Comparison of ENCODE assay signal across 26 cellular contexts in the genomic region with DNA sequence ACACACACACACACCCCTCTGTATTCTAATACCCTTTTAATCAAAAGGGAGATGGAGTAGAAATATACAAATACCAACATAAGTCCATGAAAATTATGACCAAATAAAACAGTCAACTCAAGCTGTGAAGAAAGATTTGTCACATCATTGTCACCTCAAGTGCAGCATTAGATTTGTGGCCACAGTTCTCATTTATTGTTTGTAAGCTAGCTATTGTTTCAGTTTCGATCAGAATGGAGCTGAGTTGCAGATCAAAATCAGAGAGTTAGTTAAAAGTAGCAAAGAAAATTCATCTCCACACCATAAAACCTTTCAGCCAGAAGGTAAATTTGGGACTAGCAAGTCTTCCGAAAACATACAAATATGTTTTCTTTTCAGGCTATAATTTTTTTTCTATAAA.
"Had no signal": no experiment of that assay in that cellular context is flagged by ENCODE, and none has a peak within 500 bp of the region (broad histone marks: within the 10 kb centered on the region; RNA-seq: fewer than 3 reads in every experiment).

No MANE protein-coding gene starts in this region.

- H3K4me2 ChIP-seq: PC-9 had no signal

- H3K4me1 ChIP-seq: body of pancreas had no signal

- ATAC-seq: activated naive CD4-positive, alpha-beta T cell treated with anti-CD3 and anti-CD28 coated beads, Interleukin-2, amount 50 U/mL, for 72 hours; activated naive CD8-positive, alpha-beta T cell treated with anti-CD3 and anti-CD28 coated beads, Interleukin-2, amount 50 U/mL, for 24 hours; activated T-cell treated with anti-CD3 and anti-CD28 coated beads, Interleukin-2, amount 50 U/mL, for 4 hours; body of pancreas; T-helper 17 cell had no signal

- H2AFZ ChIP-seq: PC-9 had no signal

- H3K36me3 ChIP-seq: ascending aorta had no signal

- H3K27me3 ChIP-seq: ascending aorta, body of pancreas had no signal

- DNase-seq: activated B cell treated with CpG ODN at 0.5 μM for 24 hours; activated CD4-positive, alpha-beta memory T cell treated with anti-CD3 and anti-CD28 coated beads for 36 hours; activated CD4-positive, alpha-beta T cell treated with anti-CD3 and anti-CD28 coated beads for 1 hour; activated CD4-positive, alpha-beta T cell treated with anti-CD3 and anti-CD28 coated beads, Interleukin-2, amount 10 ng/mL, durations not matched to agents 24 days and 14 days; activated CD8-positive, alpha-beta memory T cell treated with anti-CD3 and anti-CD28 coated beads for 24 hours; activated effector memory CD4-positive, alpha-beta T cell treated with anti-CD3 and anti-CD28 coated beads, Interleukin-2, amount 50 U/mL, for 16 hours; activated naive CD4-positive, alpha-beta T cell treated with Interleukin-2 at 50 U/mL for 16 hours; activated naive CD8-positive, alpha-beta T cell treated with anti-CD3 and anti-CD28 coated beads, Interleukin-2, amount 50 U/mL, for 24 hours; activated T-cell treated with anti-CD3 and anti-CD28 coated beads, Interleukin-2, amount 50 U/mL, for 4 hours; amniotic stem cell; body of pancreas; MV-4-11; NCI-H1092 treated with DMSO at 0.1 percent for 48 hours; NCI-H1417 treated with DMSO at 0.1 percent for 48 hours; NCI-H1694 treated with DMSO at 0.1 percent for 48 hours; NCI-H2029 treated with DMSO at 0.1 percent for 48 hours; NCI-H345; NCI-H510A treated with DMSO at 0.1 percent for 48 hours; NCI-H69; PC-9; SIG-M5; T-helper 17 cell; T-helper 9 cell had no signal

- H3K27ac ChIP-seq: ascending aorta, body of pancreas, PC-9 had no signal

- H3K4me3 ChIP-seq: ascending aorta, body of pancreas, PC-9 had no signal

- FAIRE-seq: TTC549 had no signal

- H3K9me3 ChIP-seq: ascending aorta, body of pancreas had no signal
